ENCODE assay signal across 7 cellular contexts in the genomic region with DNA sequence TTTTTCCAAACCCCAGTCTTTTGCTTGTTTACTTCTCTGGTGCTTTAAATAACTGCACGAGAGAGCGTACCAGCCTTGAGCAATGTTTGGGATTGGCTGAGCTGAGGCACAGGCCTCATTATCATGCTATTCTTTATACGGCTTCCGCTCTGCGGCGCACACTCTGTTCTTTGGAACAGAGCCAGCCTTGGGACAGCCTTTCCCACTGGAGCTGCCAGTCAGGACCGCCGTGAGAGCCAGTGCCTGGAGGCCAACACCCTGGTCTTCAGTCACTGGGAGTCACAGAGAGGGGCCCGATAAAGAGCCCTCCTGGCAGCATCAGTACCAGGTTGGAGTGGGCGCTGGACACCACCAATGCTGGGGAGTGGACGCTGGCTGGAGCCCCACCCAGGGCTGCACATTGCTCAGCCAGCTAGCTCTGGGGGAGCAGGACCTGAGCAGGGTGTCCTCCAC.
A peak's percentile ranks its signal among the peaks of the same experiment; 100 is the strongest.
DNase-seq lines count a peak whose midpoint lies in the region; ATAC-seq and TF ChIP-seq lines count a peak whose summit lies in the region.

No MANE protein-coding gene starts in this region.

- WGBS in suprapubic skin, result 66% methylated on average over 4 of the region's 11 CpGs

- H3K36me3 ChIP-seq in suprapubic skin, result peaks cover 25% of the 10 kb centered on the region

- H3K27ac ChIP-seq in suprapubic skin, result peak overlapping the region; percentile 71

- H3K4me1 ChIP-seq in suprapubic skin, result peaks cover 6% of the 10 kb centered on the region

- intact Hi-C loops in left colon (cut with DNase I, micrococcal nuclease), result no loop called here

- peak; percentile 32 for ATAC-seq in left colon
- no peak for ATAC-seq in GM19035 (IDR thresholded peaks at IDR 0.05; ENCODE audit: unreplicated experiment)

- no peaks in the 10 kb centered on the region for H3K9me3 ChIP-seq in suprapubic skin

- TF ChIP-seq EP300 in suprapubic skin (IDR thresholded peaks at IDR 0.05), result no peak

- no peak for TF ChIP-seq POLR2A in suprapubic skin (IDR thresholded peaks at IDR 0.05)

- no peaks in the 10 kb centered on the region for H3K27me3 ChIP-seq in suprapubic skin

- TF ChIP-seq CTCF in suprapubic skin (IDR thresholded peaks at IDR 0.05), result no peak

- H3K4me3 ChIP-seq in suprapubic skin, result no peak overlapping the region

- DNase-seq in NCI-H2227 treated with DMSO at 0.1 percent for 48 hours (lab: John Stamatoyannopoulos, UW), result peak; percentile 56
- DNase-seq in cerebellum (ENCODE audit: low spot score), result peak; percentile 76
- DNase-seq in left colon, result peak in 1 of 2 donors; percentile 62
- peak; percentile 77 to 78 for DNase-seq in suprapubic skin (ENCODE audit: low spot score in 2 of 2)
- DNase-seq in activated gamma-delta T cell treated with Interleukin-2 at 50 U/mL for 16 hours, result no peak
- DNase-seq in activated T-cell treated with anti-CD3 and anti-CD28 coated beads for 4 hours, result no peak

Comparison
In these comparisons a context has a peak if more than half of its experiments do, and no peak if none do; other contexts are left out.
1. DNase-seq: peak in NCI-H2227 treated with DMSO at 0.1 percent for 48 hours (single experiment), cerebellum (single experiment) and suprapubic skin (2 of 2); none in activated gamma-delta T cell treated with Interleukin-2 at 50 U/mL for 16 hours (single experiment) and activated T-cell treated with anti-CD3 and anti-CD28 coated beads for 4 hours (single experiment).